30 cellular contexts compared by ENCODE assay signal in genomic region chr5:179955630-179956029, GRCh38.
"Had no signal": no experiment of that assay in that cellular context is flagged by ENCODE, and none has a peak within 500 bp of the region (broad histone marks: within the 10 kb centered on the region; RNA-seq: fewer than 3 reads in every experiment).

No MANE protein-coding gene starts in this region.

- H3K4me3 ChIP-seq: SJSA1 had no signal

- H3K36me3 ChIP-seq: SJSA1 had no signal

- H3K4me1 Mint-ChIP-seq: activated CD4-positive, alpha-beta T cell treated with anti-CD3 and anti-CD28 coated beads for 36 hours; activated CD4-positive, alpha-beta T cell treated with anti-CD3 and anti-CD28 coated beads, Interleukin-2, amount 10 ng/mL, durations not matched to agents 7 days and 5 days; activated naive CD4-positive, alpha-beta T cell treated with anti-CD3 and anti-CD28 coated beads, Interleukin-2, amount 10 ng/mL, durations not matched to agents 7 days and 5 days; activated naive CD8-positive, alpha-beta T cell treated with anti-CD3 and anti-CD28 coated beads, Interleukin-2, amount 50 U/mL, for 24 hours; WTC11 had no signal

- H3K9me3 ChIP-seq: SJSA1, SK-N-SH had no signal

- H3K27me3 Mint-ChIP-seq: activated CD4-positive, alpha-beta memory T cell treated with anti-CD3 and anti-CD28 coated beads for 36 hours; activated CD4-positive, alpha-beta T cell treated with anti-CD3 and anti-CD28 coated beads for 36 hours; activated CD4-positive, alpha-beta T cell treated with anti-CD3 and anti-CD28 coated beads, Interleukin-2, amount 10 ng/mL, durations not matched to agents 7 days and 5 days; activated naive CD4-positive, alpha-beta T cell treated with anti-CD3 and anti-CD28 coated beads, Interleukin-2, amount 10 ng/mL, durations not matched to agents 7 days and 5 days; activated naive CD8-positive, alpha-beta T cell; activated naive CD8-positive, alpha-beta T cell treated with anti-CD3 and anti-CD28 coated beads, Interleukin-2, amount 50 U/mL, for 24 hours had no signal

- ATAC-seq: activated CD4-positive, alpha-beta T cell treated with anti-CD3 and anti-CD28 coated beads for 36 hours; activated CD4-positive, CD25-positive, alpha-beta regulatory T cell treated with anti-CD3 and anti-CD28 coated beads, Interleukin-2, amount 50 U/mL, for 24 hours; activated naive CD8-positive, alpha-beta T cell treated with anti-CD3 and anti-CD28 coated beads, Interleukin-2, amount 50 U/mL, for 24 hours; activated T-cell treated with anti-CD3 and anti-CD28 coated beads, Interleukin-2, amount 50 U/mL, for 4 hours; Panc1; WTC11 had no signal

- H3K36me3 Mint-ChIP-seq: activated naive CD4-positive, alpha-beta T cell treated with anti-CD3 and anti-CD28 coated beads, Interleukin-2, amount 10 ng/mL, durations not matched to agents 7 days and 5 days had no signal

- H3K9me3 Mint-ChIP-seq: activated CD4-positive, alpha-beta memory T cell treated with anti-CD3 and anti-CD28 coated beads for 36 hours; activated CD4-positive, alpha-beta T cell treated with anti-CD3 and anti-CD28 coated beads, Interleukin-2, amount 10 ng/mL, durations not matched to agents 7 days and 5 days; activated naive CD4-positive, alpha-beta T cell treated with anti-CD3 and anti-CD28 coated beads, Interleukin-2, amount 10 ng/mL, durations not matched to agents 7 days and 5 days; activated naive CD8-positive, alpha-beta T cell treated with anti-CD3 and anti-CD28 coated beads, Interleukin-2, amount 50 U/mL, for 24 hours; activated T-cell treated with anti-CD3 and anti-CD28 coated beads, Interleukin-2, amount 50 U/mL, for 4 hours; activated T-helper 1 cell treated with anti-CD3 and anti-CD28 coated beads, Interleukin-12 subunit alpha, Interleukin-12 subunit beta, Interleukin-2, Interleukin-4 antibody, amounts not matched to agents 30 ng/mL and 10 ng/mL and 1 ng/mL, durations not matched to agents 14 hours and 24 hours and 36 hours; T-helper 1 cell treated with Interleukin-12 subunit alpha and Interleukin-12 subunit beta and Interleukin-4 antibody, amounts not matched to agents 30 μg/mL and 1 μg/mL, for 36 hours; T-helper 2 cell treated with Interferon-gamma antibody and Interleukin-4, amounts not matched to agents 5 μg/mL and 100 μg/mL, for 36 hours had no signal

- H3K4me3 Mint-ChIP-seq: activated CD4-positive, alpha-beta memory T cell treated with anti-CD3 and anti-CD28 coated beads for 36 hours; activated CD4-positive, alpha-beta T cell treated with anti-CD3 and anti-CD28 coated beads for 36 hours; activated CD4-positive, alpha-beta T cell treated with anti-CD3 and anti-CD28 coated beads, Interleukin-2, amount 10 ng/mL, durations not matched to agents 7 days and 5 days; activated naive CD4-positive, alpha-beta T cell treated with anti-CD3 and anti-CD28 coated beads, Interleukin-2, amount 10 ng/mL, durations not matched to agents 7 days and 5 days; activated naive CD8-positive, alpha-beta T cell; activated naive CD8-positive, alpha-beta T cell treated with anti-CD3 and anti-CD28 coated beads, Interleukin-2, amount 50 U/mL, for 24 hours; activated T-cell treated with anti-CD3 and anti-CD28 coated beads, Interleukin-2, amount 50 U/mL, for 4 hours; activated T-helper 1 cell treated with anti-CD3 and anti-CD28 coated beads, Interleukin-12 subunit alpha, Interleukin-12 subunit beta, Interleukin-2, Interleukin-4 antibody, amounts not matched to agents 30 ng/mL and 10 ng/mL and 1 ng/mL, durations not matched to agents 14 hours and 24 hours and 36 hours; T-helper 1 cell treated with Interleukin-12 subunit alpha and Interleukin-12 subunit beta and Interleukin-4 antibody, amounts not matched to agents 30 μg/mL and 1 μg/mL, for 36 hours; T-helper 2 cell treated with Interferon-gamma antibody and Interleukin-4, amounts not matched to agents 5 μg/mL and 100 μg/mL, for 36 hours; WTC11 had no signal

- H3K27ac ChIP-seq: SJSA1 had no signal

- H3K27ac Mint-ChIP-seq: activated CD4-positive, alpha-beta memory T cell treated with anti-CD3 and anti-CD28 coated beads for 36 hours; activated CD4-positive, alpha-beta T cell treated with anti-CD3 and anti-CD28 coated beads for 36 hours; activated CD4-positive, alpha-beta T cell treated with anti-CD3 and anti-CD28 coated beads, Interleukin-2, amount 10 ng/mL, durations not matched to agents 7 days and 5 days; activated naive CD4-positive, alpha-beta T cell treated with anti-CD3 and anti-CD28 coated beads, Interleukin-2, amount 10 ng/mL, durations not matched to agents 7 days and 5 days; activated naive CD8-positive, alpha-beta T cell; activated naive CD8-positive, alpha-beta T cell treated with anti-CD3 and anti-CD28 coated beads, Interleukin-2, amount 50 U/mL, for 24 hours; activated T-helper 1 cell treated with anti-CD3 and anti-CD28 coated beads, Interleukin-12 subunit alpha, Interleukin-12 subunit beta, Interleukin-2, Interleukin-4 antibody, amounts not matched to agents 30 ng/mL and 10 ng/mL and 1 ng/mL, durations not matched to agents 14 hours and 24 hours and 36 hours; T-helper 1 cell treated with Interleukin-12 subunit alpha and Interleukin-12 subunit beta and Interleukin-4 antibody, amounts not matched to agents 30 μg/mL and 1 μg/mL, for 36 hours; T-helper 2 cell treated with Interferon-gamma antibody and Interleukin-4, amounts not matched to agents 5 μg/mL and 100 μg/mL, for 36 hours had no signal

- DNase-seq: activated CD4-positive, alpha-beta memory T cell treated with anti-CD3 and anti-CD28 coated beads for 36 hours; activated CD4-positive, alpha-beta T cell treated with anti-CD3 and anti-CD28 coated beads for 36 hours; activated CD4-positive, alpha-beta T cell treated with anti-CD3 and anti-CD28 coated beads, Interleukin-2, amount 10 ng/mL, durations not matched to agents 7 days and 5 days; activated CD8-positive, alpha-beta memory T cell treated with anti-CD3 and anti-CD28 coated beads, Interleukin-2, amount 50 U/mL, for 4 hours; activated effector memory CD4-positive, alpha-beta T cell treated with Interleukin-2 at 50 U/mL for 16 hours; activated naive CD4-positive, alpha-beta T cell treated with anti-CD3 and anti-CD28 coated beads, Interleukin-2, amount 10 ng/mL, durations not matched to agents 7 days and 5 days; activated naive CD8-positive, alpha-beta T cell treated with anti-CD3 and anti-CD28 coated beads, Interleukin-2, amount 50 U/mL, for 24 hours; activated T-cell treated with anti-CD3 and anti-CD28 coated beads for 4 hours; activated T-cell treated with anti-CD3 and anti-CD28 coated beads, Interleukin-2, amount 50 U/mL, for 4 hours; aorta; Karpas-422; NCI-H1048; NCI-H1105 treated with DMSO at 0.1 percent for 48 hours; NCI-H1436; NCI-H1694; NCI-H1930; NCI-H2081 treated with DMSO at 0.1 percent for 48 hours; NCI-H226; NCI-H446 treated with DMSO at 0.1 percent for 48 hours; NCI-H524 treated with DMSO at 0.1 percent for 48 hours; SHP77 treated with DMSO at 0.1 percent for 48 hours; SK-N-SH had no signal

- H3K4me1 ChIP-seq: SJSA1 had no signal
